9 cellular contexts compared by ENCODE assay signal in genomic region chr17:75652934-75653549, GRCh38. TPM values are rescaled to one million over a fixed set of nuclear protein-coding genes. Genes with fewer than 3 reads are reported as not detected.
DNase-seq lines count a peak whose midpoint lies in the region; ATAC-seq and TF ChIP-seq lines count a peak whose summit lies in the region.
"Had no signal": no experiment of that assay in that cellular context is flagged by ENCODE, and none has a peak within 500 bp of the region (broad histone marks: within the 10 kb centered on the region; RNA-seq: fewer than 3 reads in every experiment).

No MANE protein-coding gene starts in this region.

- ATAC-seq in PC-3, result peak; percentile 73
- peak; percentile 76 for ATAC-seq in memory B cell (ENCODE audit: low read depth)
- no peak for ATAC-seq in GM19023 (IDR thresholded peaks at IDR 0.05; ENCODE audit: unreplicated experiment)
- no peak for ATAC-seq in GM21526 (IDR thresholded peaks at IDR 0.05; ENCODE audit: low FRiP score, unreplicated experiment)

- H2AFZ ChIP-seq in PC-3 (ENCODE audit: low read length), result no peak overlapping the region

- no peak overlapping the region for H3K4me3 Mint-ChIP-seq in memory B cell

- H3K27ac Mint-ChIP-seq in memory B cell, result peak overlapping the region; percentile 23

- H4K20me1 ChIP-seq in BLaER1 treated with 17β-estradiol and CSF1 and Interleukin-3, amounts not matched to agents 10 nM and 100 nM, result no peaks in the 10 kb centered on the region
- H4K20me1 ChIP-seq in PC-3 (ENCODE audit: low read length), result no peaks in the 10 kb centered on the region

- DNase-seq in PC-3 (peak; percentile 55), memory B cell (ENCODE audit: low spot score in 2 of 2) (peak in 1 of 2 donors; percentile 29), DMS153 (lab: John Stamatoyannopoulos, UW) (no peak)

- BruUV-seq in PC-3 (replicated peaks; lab: Mats Ljungman, UMichigan), result no TSS peak

- H3K4me3 ChIP-seq in BLaER1 treated with 17β-estradiol and CSF1 and Interleukin-3, amounts not matched to agents 10 nM and 100 nM, result no peak overlapping the region
- H3K4me3 ChIP-seq in GM12875 (ENCODE audit: low read depth, low read length), result no peak overlapping the region
- H3K4me3 ChIP-seq in PC-3 (ENCODE audit: low read length), result no peak overlapping the region
- H3K4me3 ChIP-seq: SK-N-MC had no signal

- peak overlapping the region in 5 of 11 experiments; percentile 1 to 38 (median 18); a peak in 1 of 22 replicates for H3K9ac ChIP-seq in BLaER1 treated with 17β-estradiol and CSF1 and Interleukin-3, amounts not matched to agents 10 nM and 100 nM
- no peak overlapping the region for H3K9ac ChIP-seq in PC-3 (ENCODE audit: low read length)

- H3K27me3 ChIP-seq in BLaER1 treated with 17β-estradiol and CSF1 and Interleukin-3, amounts not matched to agents 10 nM and 100 nM, result no peaks in the 10 kb centered on the region
- H3K27me3 ChIP-seq in PC-3 (ENCODE audit: low read length), result no peaks in the 10 kb centered on the region

- POLR2A ChIA-PET in PC-3 (lab: Charles Lee; ENCODE audit: unreplicated experiment), result interaction anchor here (0.6 kb wide), 1 partner anchor 15 kb away, joined by 3 read pairs; no protein-coding TSS in a partner anchor

- H3F3A ChIP-seq in PC-3 (ENCODE audit: low read length, unreplicated experiment), result no peaks in the 10 kb centered on the region

- CTCF ChIA-PET in PC-3 (lab: Charles Lee), result interaction anchor here (1.0 to 4.0 kb wide), 3 partner anchors 17 to 32 kb away, joined by 4 to 83 read pairs (median 5); partner anchors contain the start of gene SMIM5

- peaks cover 41 to 84% (median 60%) of the 10 kb centered on the region in 11 experiments for H3K36me3 ChIP-seq in BLaER1 treated with 17β-estradiol and CSF1 and Interleukin-3, amounts not matched to agents 10 nM and 100 nM
- H3K36me3 ChIP-seq in PC-3 (ENCODE audit: low read depth, low read length), result peaks cover 14% of the 10 kb centered on the region; the same call in 1 of the 2 replicates

- H3K9me3 Mint-ChIP-seq in memory B cell, result no peaks in the 10 kb centered on the region

- H3K27ac ChIP-seq in BLaER1 treated with 17β-estradiol and CSF1 and Interleukin-3, amounts not matched to agents 10 nM and 100 nM, result peak overlapping the region in 8 of 11 experiments; percentile 4 to 70 (median 46); a peak in 13 of 22 replicates
- H3K27ac ChIP-seq in PC-3 (ENCODE audit: low read length), result no peak overlapping the region
- peak overlapping the region; percentile 84 for H3K27ac ChIP-seq in cingulate gyrus (ENCODE audit: low read depth, low read length)
- H3K27ac ChIP-seq: SK-N-MC had no signal

- intact Hi-C loops in PC-3 (cut with micrococcal nuclease), result no loop called here

- no peaks in the 10 kb centered on the region for H3K9me2 ChIP-seq in PC-3 (replicated peaks; ENCODE audit: low read length)

- H3K9me3 ChIP-seq in BLaER1 treated with 17β-estradiol and CSF1 and Interleukin-3, amounts not matched to agents 10 nM and 100 nM (replicated peaks in 1 of 11), result no peaks in the 10 kb centered on the region
- H3K9me3 ChIP-seq in PC-3 (ENCODE audit: low read length), result no peaks in the 10 kb centered on the region

- H3K79me2 ChIP-seq in PC-3 (ENCODE audit: low read length), result no peaks in the 10 kb centered on the region

- peaks cover 19% of the 10 kb centered on the region for H3K36me3 Mint-ChIP-seq in memory B cell

- TF ChIP-seq CTCF in GM12875 (IDR thresholded peaks at IDR 0.05; ENCODE audit: borderline replicate concordance, insufficient read depth, low read depth, low read length) (peak; percentile 91), PC-3 (conservative IDR thresholded peaks at IDR 0.05; ENCODE audit: low read depth, low read length) (peak; percentile 92)

- peaks cover 4 to 30% (median 23%) of the 10 kb centered on the region in 10 experiments; a peak in 16 of 20 replicates for H3K4me1 ChIP-seq in BLaER1 treated with 17β-estradiol and CSF1 and Interleukin-3, amounts not matched to agents 10 nM and 100 nM
- H3K4me1 ChIP-seq in PC-3 (ENCODE audit: insufficient read depth, low read length), result no peaks in the 10 kb centered on the region

- peak overlapping the region in 8 of 11 experiments; percentile 0 to 58 (median 28); a peak in 11 of 22 replicates for H3K4me2 ChIP-seq in BLaER1 treated with 17β-estradiol and CSF1 and Interleukin-3, amounts not matched to agents 10 nM and 100 nM
- H3K4me2 ChIP-seq in PC-3 (ENCODE audit: low read length), result no peak overlapping the region

- H3K27me3 Mint-ChIP-seq in memory B cell, result no peaks in the 10 kb centered on the region

- peaks cover 4% of the 10 kb centered on the region for H3K4me1 Mint-ChIP-seq in memory B cell

RNA-seq across cellular contexts. Expression of gene RECQL5, which starts 13.9 kb away (rescaled TPM):
- total RNA-seq in PC-3 (2014; rRNA removed), result 54.2 and 97.7 TPM in 2 replicates

RNA-seq across cellular contexts. Expression of gene SAP30BP, which starts 14.1 kb away (rescaled TPM):
- 97.8 and 115 TPM in 2 replicates for total RNA-seq in PC-3 (2014; rRNA removed)

RNA-seq across cellular contexts. Expression of gene SMIM5, which starts 19.8 kb away (rescaled TPM):
- total RNA-seq in PC-3 (2014; rRNA removed), result 2.3 and 4.3 TPM in 2 replicates

Comparison
In these comparisons a context has a peak if more than half of its experiments do, and no peak if none do; other contexts are left out.
1. ATAC-seq: peak in PC-3 (single experiment) and memory B cell (single experiment); none in GM19023 (single experiment) and GM21526 (single experiment).